Comparison of ENCODE assay signal across 21 cellular contexts in the genomic region with DNA sequence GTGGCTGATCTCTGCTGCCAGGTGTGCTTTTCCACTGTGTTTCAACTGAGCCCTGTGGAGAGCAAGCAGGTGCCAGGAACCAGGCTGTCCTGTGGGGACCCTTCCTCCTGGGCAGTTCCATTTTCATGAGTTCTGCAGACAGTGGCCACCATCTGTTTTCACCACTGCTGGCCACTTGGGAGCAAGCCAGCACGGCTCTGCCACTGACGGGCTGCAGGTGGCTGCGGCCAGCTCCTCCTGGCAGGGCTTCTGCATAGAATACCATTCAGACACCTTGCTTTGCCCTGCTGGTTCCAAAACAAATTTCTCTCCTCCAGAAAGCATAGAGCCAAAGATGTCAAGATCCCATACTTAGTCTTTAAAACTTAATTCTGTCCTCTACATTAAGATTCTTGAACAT.
"Had no signal": no experiment of that assay in that cellular context is flagged by ENCODE, and none has a peak within 500 bp of the region (broad histone marks: within the 10 kb centered on the region; RNA-seq: fewer than 3 reads in every experiment).

No MANE protein-coding gene starts in this region.

- H3K4me3 ChIP-seq: ascending aorta, sigmoid colon, stomach had no signal

- H3K27ac Mint-ChIP-seq: activated CD4-positive, alpha-beta T cell treated with anti-CD3 and anti-CD28 coated beads, Interleukin-2, amount 10 ng/mL, durations not matched to agents 7 days and 5 days; activated CD8-positive, alpha-beta T cell treated with anti-CD3 and anti-CD28 coated beads, Interleukin-2, amount 10 ng/mL, durations not matched to agents 7 days and 5 days; activated naive CD4-positive, alpha-beta T cell treated with anti-CD3 and anti-CD28 coated beads for 36 hours; activated T-cell treated with anti-CD3 and anti-CD28 coated beads, Interleukin-2, amount 50 U/mL, for 24 hours; nephron; stimulated activated effector memory CD8-positive, alpha-beta T cell treated with anti-CD3 and anti-CD28 coated beads, Interleukin-12 subunit alpha, Interleukin-12 subunit beta, amount 100 ng/mL, for 72 hours; type B pancreatic cell had no signal

- ATAC-seq: activated CD4-positive, CD25-positive, alpha-beta regulatory T cell treated with anti-CD3 and anti-CD28 coated beads, Interleukin-2, amount 50 U/mL, for 24 hours; activated CD8-positive, alpha-beta T cell treated with anti-CD3 and anti-CD28 coated beads, Interleukin-2, amount 10 ng/mL, durations not matched to agents 7 days and 5 days; stimulated activated effector memory CD8-positive, alpha-beta T cell treated with anti-CD3 and anti-CD28 coated beads, Interleukin-12 subunit alpha, Interleukin-12 subunit beta, amount 100 ng/mL, for 72 hours had no signal

- FAIRE-seq: endometrium, keratinocyte had no signal

- H3K36me3 ChIP-seq: ascending aorta had no signal

- H3K4me1 Mint-ChIP-seq: central memory CD8-positive, alpha-beta T cell; stimulated activated effector memory CD8-positive, alpha-beta T cell treated with anti-CD3 and anti-CD28 coated beads, Interleukin-12 subunit alpha, Interleukin-12 subunit beta, amount 100 ng/mL, for 72 hours had no signal

- H3K27ac ChIP-seq: ascending aorta, parathyroid adenoma, sigmoid colon, stomach had no signal

- DNase-seq: activated CD4-positive, alpha-beta T cell treated with anti-CD3 and anti-CD28 coated beads, Interleukin-2, amount 10 ng/mL, durations not matched to agents 7 days and 5 days; activated CD8-positive, alpha-beta T cell treated with anti-CD3 and anti-CD28 coated beads, Interleukin-2, amount 10 ng/mL, durations not matched to agents 7 days and 5 days; activated naive CD4-positive, alpha-beta T cell treated with anti-CD3 and anti-CD28 coated beads for 36 hours; activated T-cell treated with anti-CD3 and anti-CD28 coated beads, Interleukin-2, amount 50 U/mL, for 24 hours; cortex of kidney; erythroblast; foreskin melanocyte; hypothalamus; midbrain; sigmoid colon; stimulated activated CD4-positive, alpha-beta T cell treated with anti-CD3 and anti-CD28 coated beads, Interleukin-4, amount 100 ng/mL, for 24 hours; stomach had no signal

- H3K4me3 Mint-ChIP-seq: activated CD4-positive, alpha-beta T cell treated with anti-CD3 and anti-CD28 coated beads, Interleukin-2, amount 10 ng/mL, durations not matched to agents 7 days and 5 days; activated CD8-positive, alpha-beta T cell treated with anti-CD3 and anti-CD28 coated beads, Interleukin-2, amount 10 ng/mL, durations not matched to agents 7 days and 5 days; activated naive CD4-positive, alpha-beta T cell treated with anti-CD3 and anti-CD28 coated beads for 36 hours; activated T-cell treated with anti-CD3 and anti-CD28 coated beads, Interleukin-2, amount 50 U/mL, for 24 hours; central memory CD8-positive, alpha-beta T cell; nephron; stimulated activated effector memory CD8-positive, alpha-beta T cell treated with anti-CD3 and anti-CD28 coated beads, Interleukin-12 subunit alpha, Interleukin-12 subunit beta, amount 100 ng/mL, for 72 hours; type B pancreatic cell had no signal

- H3K9me3 Mint-ChIP-seq: activated CD4-positive, alpha-beta T cell treated with anti-CD3 and anti-CD28 coated beads, Interleukin-2, amount 10 ng/mL, durations not matched to agents 7 days and 5 days; activated naive CD4-positive, alpha-beta T cell treated with anti-CD3 and anti-CD28 coated beads for 36 hours; activated T-cell treated with anti-CD3 and anti-CD28 coated beads, Interleukin-2, amount 50 U/mL, for 24 hours; central memory CD8-positive, alpha-beta T cell; nephron; stimulated activated effector memory CD8-positive, alpha-beta T cell treated with anti-CD3 and anti-CD28 coated beads, Interleukin-12 subunit alpha, Interleukin-12 subunit beta, amount 100 ng/mL, for 72 hours; type B pancreatic cell had no signal

- H3K4me1 ChIP-seq: ascending aorta, parathyroid adenoma, sigmoid colon, stomach had no signal

- H3K27me3 Mint-ChIP-seq: activated CD4-positive, alpha-beta T cell treated with anti-CD3 and anti-CD28 coated beads, Interleukin-2, amount 10 ng/mL, durations not matched to agents 7 days and 5 days; activated T-cell treated with anti-CD3 and anti-CD28 coated beads, Interleukin-2, amount 50 U/mL, for 24 hours; central memory CD8-positive, alpha-beta T cell; type B pancreatic cell had no signal

- H3K9me3 ChIP-seq: ascending aorta, sigmoid colon, stomach had no signal

- H3K27me3 ChIP-seq: ascending aorta, sigmoid colon, stomach had no signal
